In genomic region chr22:47553436-47553835, GRCh38 we compare ENCODE assay signal across 32 cellular contexts.
"Had no signal": no experiment of that assay in that cellular context is flagged by ENCODE, and none has a peak within 500 bp of the region (broad histone marks: within the 10 kb centered on the region; RNA-seq: fewer than 3 reads in every experiment).

No MANE protein-coding gene starts in this region.

- H3K4me3 ChIP-seq: adrenal gland, ascending aorta, breast epithelium, cardiac muscle cell, colonic mucosa, dorsolateral prefrontal cortex had no signal

- DNase-seq: activated B cell treated with CpG ODN at 0.5 μM for 24 hours; activated CD4-positive, alpha-beta T cell treated with anti-CD3 and anti-CD28 coated beads for 48 hours; activated CD4-positive, alpha-beta T cell treated with anti-CD3 and anti-CD28 coated beads, Interleukin-2, amount 50 U/mL, for 1 hour; activated CD4-positive, alpha-beta T cell treated with anti-CD3 and anti-CD28 coated beads, Interleukin-2, amount 50 U/mL, for 48 hours; activated CD8-positive, alpha-beta T cell treated with anti-CD3 and anti-CD28 coated beads for 36 hours; activated naive CD4-positive, alpha-beta T cell treated with anti-CD3 and anti-CD28 coated beads for 36 hours; activated naive CD8-positive, alpha-beta T cell treated with anti-CD3 and anti-CD28 coated beads for 36 hours; activated naive CD8-positive, alpha-beta T cell treated with anti-CD3 and anti-CD28 coated beads, Interleukin-2, amount 50 U/mL, for 24 hours; activated T-cell treated with anti-CD3 and anti-CD28 coated beads for 4 hours; activated T-cell treated with anti-CD3 and anti-CD28 coated beads, Interleukin-2, amount 50 U/mL, for 24 hours; activated T-cell treated with anti-CD3 and anti-CD28 coated beads, Interleukin-2, amount 50 U/mL, for 72 hours; central memory CD4-positive, alpha-beta T cell; cerebellar nuclear complex; colonic mucosa; effector memory CD4-positive, alpha-beta T cell; endodermal cell; foreskin fibroblast; T-helper 1 cell; T-helper 17 cell; T1000; WERI-Rb-1 had no signal

- ATAC-seq: activated CD4-positive, CD25-positive, alpha-beta regulatory T cell treated with anti-CD3 and anti-CD28 coated beads, Interleukin-2, amount 50 U/mL, for 24 hours; activated CD8-positive, alpha-beta T cell treated with anti-CD3 and anti-CD28 coated beads for 36 hours; activated naive CD8-positive, alpha-beta T cell treated with anti-CD3 and anti-CD28 coated beads, Interleukin-2, amount 50 U/mL, for 24 hours; activated T-cell treated with anti-CD3 and anti-CD28 coated beads, Interleukin-2, amount 50 U/mL, for 72 hours; esophagus mucosa; T-helper 17 cell had no signal

- H3K27me3 Mint-ChIP-seq: activated B cell treated with CpG ODN at 0.5 μM for 24 hours; activated naive CD8-positive, alpha-beta T cell treated with anti-CD3 and anti-CD28 coated beads for 36 hours; activated naive CD8-positive, alpha-beta T cell treated with anti-CD3 and anti-CD28 coated beads, Interleukin-2, amount 50 U/mL, for 24 hours; dendritic cell treated with granulocyte-macrophage colony-stimulating factor and Interleukin-4, amounts not matched to agents 40 ng/mL and 50 ng/mL, for 4 days had no signal

- H3K27ac Mint-ChIP-seq: activated B cell treated with CpG ODN at 0.5 μM for 24 hours; activated CD8-positive, alpha-beta T cell treated with anti-CD3 and anti-CD28 coated beads for 36 hours; activated naive CD4-positive, alpha-beta T cell treated with anti-CD3 and anti-CD28 coated beads for 36 hours; activated naive CD4-positive, alpha-beta T cell treated with anti-CD3 and anti-CD28 coated beads, Interleukin-2, amount 50 U/mL, for 24 hours; activated naive CD8-positive, alpha-beta T cell treated with anti-CD3 and anti-CD28 coated beads for 36 hours; activated naive CD8-positive, alpha-beta T cell treated with anti-CD3 and anti-CD28 coated beads, Interleukin-2, amount 50 U/mL, for 24 hours; activated T-cell treated with anti-CD3 and anti-CD28 coated beads, Interleukin-2, amount 50 U/mL, for 24 hours; activated T-cell treated with anti-CD3 and anti-CD28 coated beads, Interleukin-2, amount 50 U/mL, for 72 hours; brain; dendritic cell treated with granulocyte-macrophage colony-stimulating factor and Interleukin-4, amounts not matched to agents 40 ng/mL and 50 ng/mL, for 4 days; endodermal cell; T-helper 17 cell; T-helper 2 cell treated with Interferon-gamma antibody and Interleukin-4, amounts not matched to agents 5 μg/mL and 100 μg/mL, for 36 hours had no signal

- H3K36me3 Mint-ChIP-seq: activated naive CD4-positive, alpha-beta T cell treated with anti-CD3 and anti-CD28 coated beads, Interleukin-2, amount 50 U/mL, for 24 hours; activated naive CD8-positive, alpha-beta T cell treated with anti-CD3 and anti-CD28 coated beads for 36 hours; brain had no signal

- H3K4me1 ChIP-seq: adrenal gland, ascending aorta, breast epithelium, colonic mucosa had no signal

- H3K36me3 ChIP-seq: adrenal gland, ascending aorta, breast epithelium, cardiac muscle cell, colonic mucosa, WERI-Rb-1 had no signal

- H3K4me3 Mint-ChIP-seq: activated B cell treated with CpG ODN at 0.5 μM for 24 hours; activated CD8-positive, alpha-beta T cell treated with anti-CD3 and anti-CD28 coated beads for 36 hours; activated naive CD4-positive, alpha-beta T cell treated with anti-CD3 and anti-CD28 coated beads for 36 hours; activated naive CD4-positive, alpha-beta T cell treated with anti-CD3 and anti-CD28 coated beads, Interleukin-2, amount 50 U/mL, for 24 hours; activated naive CD8-positive, alpha-beta T cell treated with anti-CD3 and anti-CD28 coated beads for 36 hours; activated naive CD8-positive, alpha-beta T cell treated with anti-CD3 and anti-CD28 coated beads, Interleukin-2, amount 50 U/mL, for 24 hours; activated T-cell treated with anti-CD3 and anti-CD28 coated beads, Interleukin-2, amount 50 U/mL, for 24 hours; activated T-cell treated with anti-CD3 and anti-CD28 coated beads, Interleukin-2, amount 50 U/mL, for 72 hours; brain; dendritic cell treated with granulocyte-macrophage colony-stimulating factor and Interleukin-4, amounts not matched to agents 40 ng/mL and 50 ng/mL, for 4 days; endodermal cell; T-helper 17 cell; T-helper 2 cell treated with Interferon-gamma antibody and Interleukin-4, amounts not matched to agents 5 μg/mL and 100 μg/mL, for 36 hours had no signal

- H3K27ac ChIP-seq: adrenal gland, ascending aorta, breast epithelium, cardiac muscle cell, colonic mucosa, dorsolateral prefrontal cortex, WERI-Rb-1 had no signal

- H3K4me1 Mint-ChIP-seq: activated B cell treated with CpG ODN at 0.5 μM for 24 hours; activated naive CD4-positive, alpha-beta T cell treated with anti-CD3 and anti-CD28 coated beads, Interleukin-2, amount 50 U/mL, for 24 hours; activated naive CD8-positive, alpha-beta T cell treated with anti-CD3 and anti-CD28 coated beads for 36 hours; activated naive CD8-positive, alpha-beta T cell treated with anti-CD3 and anti-CD28 coated beads, Interleukin-2, amount 50 U/mL, for 24 hours; brain; endodermal cell had no signal

- H3K9me3 Mint-ChIP-seq: activated B cell treated with CpG ODN at 0.5 μM for 24 hours; activated CD8-positive, alpha-beta T cell treated with anti-CD3 and anti-CD28 coated beads for 36 hours; activated naive CD4-positive, alpha-beta T cell treated with anti-CD3 and anti-CD28 coated beads for 36 hours; activated naive CD4-positive, alpha-beta T cell treated with anti-CD3 and anti-CD28 coated beads, Interleukin-2, amount 50 U/mL, for 24 hours; activated naive CD8-positive, alpha-beta T cell treated with anti-CD3 and anti-CD28 coated beads for 36 hours; activated T-cell treated with anti-CD3 and anti-CD28 coated beads, Interleukin-2, amount 50 U/mL, for 24 hours had no signal

- H3K27me3 ChIP-seq: ascending aorta, cardiac muscle cell, colonic mucosa had no signal

- H3K9me3 ChIP-seq: adrenal gland, ascending aorta, breast epithelium, colonic mucosa had no signal
